Comparison of ENCODE assay signal across 11 cellular contexts in genomic region chr17:41530062-41531048, GRCh38. TPM values are rescaled to one million over a fixed set of nuclear protein-coding genes. Genes with fewer than 3 reads are reported as not detected.
DNase-seq lines count a peak whose midpoint lies in the region; ATAC-seq and TF ChIP-seq lines count a peak whose summit lies in the region.
"Had no signal": no experiment of that assay in that cellular context is flagged by ENCODE, and none has a peak within 500 bp of the region (broad histone marks: within the 10 kb centered on the region; RNA-seq: fewer than 3 reads in every experiment).

No MANE protein-coding gene starts in this region.

- TF ChIP-seq CTCF in RWPE2 (IDR thresholded peaks at IDR 0.05; ENCODE audit: poor library complexity, severe bottlenecking), result no peak
- peak; percentile 21 for TF ChIP-seq CTCF in fibroblast of the aortic adventitia (IDR thresholded peaks at IDR 0.05; ENCODE audit: insufficient read depth, low read length)

- H3K9me3 ChIP-seq in RWPE2 (ENCODE audit: severe bottlenecking), result no peaks in the 10 kb centered on the region

- H3K36me3 Mint-ChIP-seq in activated T-cell treated with anti-CD3 and anti-CD28 coated beads, Interleukin-2, amount 50 U/mL, for 72 hours (ENCODE audit: insufficient read depth in 2 of 2), result no peaks in the 10 kb centered on the region

- H3K4me3 Mint-ChIP-seq in activated T-cell treated with anti-CD3 and anti-CD28 coated beads, Interleukin-2, amount 50 U/mL, for 72 hours, result no peak overlapping the region

- H3K27me3 Mint-ChIP-seq in activated T-cell treated with anti-CD3 and anti-CD28 coated beads, Interleukin-2, amount 50 U/mL, for 72 hours (ENCODE audit: low read depth), result peaks cover 62% of the 10 kb centered on the region

- no peak overlapping the region for H3K27ac Mint-ChIP-seq in activated T-cell treated with anti-CD3 and anti-CD28 coated beads, Interleukin-2, amount 50 U/mL, for 72 hours

- H3K9me3 Mint-ChIP-seq in activated T-cell treated with anti-CD3 and anti-CD28 coated beads, Interleukin-2, amount 50 U/mL, for 72 hours, result no peaks in the 10 kb centered on the region

- ATAC-seq in RWPE2 (ENCODE audit: low read depth) (peak; percentile 84), sciatic nerve (peak; percentile 67), HG03457 (IDR thresholded peaks at IDR 0.05; ENCODE audit: unreplicated experiment) (no peak)
- ATAC-seq in activated T-cell treated with anti-CD3 and anti-CD28 coated beads, Interleukin-2, amount 50 U/mL, for 72 hours (replicated peaks in 1 of 2), result no peak

- H3K4me1 ChIP-seq in RWPE2 (ENCODE audit: insufficient read depth, poor library complexity, severe bottlenecking), result peaks cover 20% of the 10 kb centered on the region

- peaks cover 6% of the 10 kb centered on the region for H3K36me3 ChIP-seq in RWPE2 (ENCODE audit: low read depth)

- peaks cover 11% of the 10 kb centered on the region for H3K4me1 Mint-ChIP-seq in activated T-cell treated with anti-CD3 and anti-CD28 coated beads, Interleukin-2, amount 50 U/mL, for 72 hours (ENCODE audit: low read depth)

- H3K4me3 ChIP-seq in RWPE2 (ENCODE audit: severe bottlenecking) (no peak overlapping the region), fibroblast of the aortic adventitia (ENCODE audit: low read depth, low read length) (no peak overlapping the region)

- no peaks in the 10 kb centered on the region for H3K27me3 ChIP-seq in RWPE2 (ENCODE audit: insufficient read depth, poor library complexity, severe bottlenecking)

- DNase-seq in ELR (ENCODE audit: low read depth) (peak; percentile 97), RWPE2 (ENCODE audit: low spot score) (no peak), fibroblast of the aortic adventitia (ENCODE audit: low read depth) (peak; percentile 97), sciatic nerve (ENCODE audit: low spot score) (no peak), NCI-H128 (lab: John Stamatoyannopoulos, UW; ENCODE audit: unreplicated experiment) (no peak), NAMALWA (ENCODE audit: low spot score) (no peak)
- DNase-seq in activated T-cell treated with anti-CD3 and anti-CD28 coated beads, Interleukin-2, amount 50 U/mL, for 72 hours, result no peak
- DNase-seq: NCI-H82; stimulated activated CD4-positive, alpha-beta T cell treated with anti-CD3 and anti-CD28 coated beads, Interleukin-15, amount 100 ng/mL, for 24 hours had no signal

- peak overlapping the region; percentile 79 for H3K27ac ChIP-seq in RWPE2 (ENCODE audit: poor library complexity, severe bottlenecking)

- intact Hi-C loops in sciatic nerve (cut with DNase I), result no loop called here

RNA-seq across cellular contexts. Expression of gene KRT19, which starts 2.2 kb away (rescaled TPM):
- 50.7 and 78.5 TPM in 2 replicates for total RNA-seq in fibroblast of the aortic adventitia (ENCODE audit: low replicate concordance)
- 94.1 TPM for total RNA-seq in sciatic nerve
- not detected for total RNA-seq in activated T-cell treated with anti-CD3 and anti-CD28 coated beads, Interleukin-2, amount 50 U/mL, for 72 hours

RNA-seq across cellular contexts. Expression of gene KRT15, which starts 11.7 kb away (rescaled TPM):
- total RNA-seq in fibroblast of the aortic adventitia (ENCODE audit: low replicate concordance) (0.63 TPM in 1 of 2 replicates, not detected in the other), sciatic nerve (0.36 TPM)
- not detected for total RNA-seq in activated T-cell treated with anti-CD3 and anti-CD28 coated beads, Interleukin-2, amount 50 U/mL, for 72 hours
- total RNA-seq: frontal cortex had no signal

RNA-seq across cellular contexts. Expression of gene KRT13, which starts 24.9 kb away (rescaled TPM):
- total RNA-seq in fibroblast of the aortic adventitia (ENCODE audit: low replicate concordance) (not detected in 2 replicates), sciatic nerve (0.62 TPM)
- total RNA-seq in activated T-cell treated with anti-CD3 and anti-CD28 coated beads, Interleukin-2, amount 50 U/mL, for 72 hours, result not detected
- total RNA-seq: frontal cortex had no signal

RNA-seq across cellular contexts. Expression of gene KRT36, which starts 40.6 kb away (rescaled TPM):
- total RNA-seq in fibroblast of the aortic adventitia (ENCODE audit: low replicate concordance) (not detected in 2 replicates), sciatic nerve (not detected)
- total RNA-seq in activated T-cell treated with anti-CD3 and anti-CD28 coated beads, Interleukin-2, amount 50 U/mL, for 72 hours, result not detected
- total RNA-seq: frontal cortex had no signal

RNA-seq across cellular contexts. Expression of gene KRT9, which starts 41.5 kb away (rescaled TPM):
- not detected in 2 replicates for total RNA-seq in fibroblast of the aortic adventitia (ENCODE audit: low replicate concordance)
- total RNA-seq in sciatic nerve, result not detected
- total RNA-seq in activated T-cell treated with anti-CD3 and anti-CD28 coated beads, Interleukin-2, amount 50 U/mL, for 72 hours, result not detected
- total RNA-seq: frontal cortex had no signal

Comparison
In these comparisons a context has a peak if more than half of its experiments do, and no peak if none do; other contexts are left out.
1. DNase-seq: peak in ELR (single experiment) and fibroblast of the aortic adventitia (single experiment); none in RWPE2 (single experiment), sciatic nerve (single experiment), NCI-H128 (single experiment), NAMALWA (single experiment) and activated T-cell treated with anti-CD3 and anti-CD28 coated beads, Interleukin-2, amount 50 U/mL, for 72 hours (0 of 2).
2. ATAC-seq: peak in RWPE2 (single experiment) and sciatic nerve (single experiment); none in HG03457 (single experiment) and activated T-cell treated with anti-CD3 and anti-CD28 coated beads, Interleukin-2, amount 50 U/mL, for 72 hours (0 of 2).
3. RNA of gene KRT19, which starts 2.2 kb away (total RNA-seq): 94.1 TPM in sciatic nerve (single experiment) and 50.7 to 78.5 TPM in fibroblast of the aortic adventitia; not detected in activated T-cell treated with anti-CD3 and anti-CD28 coated beads, Interleukin-2, amount 50 U/mL, for 72 hours; every median in the first group is over 10 times any median in the second.